Comparison of ENCODE assay signal across 8 cellular contexts in genomic region chr6:6546318-6547110, GRCh38. TPM values are rescaled to one million over a fixed set of nuclear protein-coding genes. Genes with fewer than 3 reads are reported as not detected.
A peak's percentile ranks its signal among the peaks of the same experiment; 100 is the strongest.
DNase-seq lines count a peak whose midpoint lies in the region; ATAC-seq and TF ChIP-seq lines count a peak whose summit lies in the region.

No MANE protein-coding gene starts in this region.

- H3K9me3 Mint-ChIP-seq in mesothelial cell of epicardium = peaks cover 7% of the 10 kb centered on the region

- H3K79me2 ChIP-seq in DND-41 (ENCODE audit: insufficient read depth, low read length) = no peaks in the 10 kb centered on the region

- ATAC-seq in DND-41 (ENCODE audit: insufficient read depth, low read depth) (peak; percentile 34), GM21390 (IDR thresholded peaks at IDR 0.05; ENCODE audit: unreplicated experiment) (peak; percentile 45)

- H3K27me3 ChIP-seq in DND-41 (ENCODE audit: insufficient read depth, low read length, poor library complexity) (peaks cover 5% of the 10 kb centered on the region), HUES48 (ENCODE audit: control insufficient read depth, insufficient read depth, low read length) (peaks cover 21% of the 10 kb centered on the region), endocrine pancreas (ENCODE audit: control insufficient read depth, insufficient read depth, low read length) (peaks cover 3% of the 10 kb centered on the region), thyroid gland (peaks cover 8% of the 10 kb centered on the region)

- no peaks in the 10 kb centered on the region for H3K36me3 ChIP-seq in DND-41 (ENCODE audit: insufficient read depth, low read length)
- H3K36me3 ChIP-seq in HUES48 (ENCODE audit: control insufficient read depth, insufficient read depth, low read length) = no peaks in the 10 kb centered on the region
- H3K36me3 ChIP-seq in endocrine pancreas (ENCODE audit: control insufficient read depth, insufficient read depth, low read length) = no peaks in the 10 kb centered on the region
- H3K36me3 ChIP-seq in thyroid gland = no peaks in the 10 kb centered on the region

- H3K27me3 Mint-ChIP-seq in mesothelial cell of epicardium (ENCODE audit: low read depth) = peaks cover 69% of the 10 kb centered on the region

- no peak overlapping the region for H3K27ac Mint-ChIP-seq in mesothelial cell of epicardium

- H3K4me1 ChIP-seq in DND-41 (ENCODE audit: insufficient read depth, low read length) (no peaks in the 10 kb centered on the region), HUES48 (ENCODE audit: control insufficient read depth, insufficient read depth, low read length) (peaks cover 11% of the 10 kb centered on the region; the same call in 1 of the 2 replicates), endocrine pancreas (ENCODE audit: control insufficient read depth, insufficient read depth, low read length) (no peaks in the 10 kb centered on the region), thyroid gland (peaks cover 9 to 12% of the 10 kb centered on the region in 2 donors)

- TF ChIP-seq POLR2A in thyroid gland (IDR thresholded peaks at IDR 0.05) = no peak

- intact Hi-C loops in thyroid gland (cut with DNase I) = loop anchor here (5.0 to 10.0 kb wide), 2 partner anchors 489 to 1402 kb away; no protein-coding TSS in a partner anchor

- 2 to 3% methylated on average over 23 to 44 of the region's 64 CpGs for WGBS in thyroid gland, 2 donors

- TF ChIP-seq CTCF in DND-41 (IDR thresholded peaks at IDR 0.05; ENCODE audit: borderline replicate concordance, extremely low read depth, low read length, poor library complexity, severe bottlenecking) (no peak), mesothelial cell of epicardium (IDR thresholded peaks at IDR 0.05; ENCODE audit: unreplicated experiment) (no peak), thyroid gland (IDR thresholded peaks at IDR 0.05) (no peak)

- DNase-seq in DND-41 (no peak), mesothelial cell of epicardium (ENCODE audit: low spot score in 2 of 2, unreplicated experiment in 2 of 2) (peak in 1 of 2 experiments; percentile 63), thyroid gland (peak; percentile 35 to 38), Kasumi-1 (lab: John Stamatoyannopoulos, UW) (no peak)
- peak; percentile 15 for DNase-seq in activated CD4-positive, alpha-beta T cell treated with anti-CD3 and anti-CD28 coated beads for 48 hours

- H3K9me3 ChIP-seq in DND-41 (ENCODE audit: insufficient read depth, low read length, severe bottlenecking) (no peaks in the 10 kb centered on the region), HUES48 (ENCODE audit: control insufficient read depth, insufficient read depth, low read length) (no peaks in the 10 kb centered on the region), endocrine pancreas (ENCODE audit: control insufficient read depth, low read length) (no peaks in the 10 kb centered on the region), thyroid gland (no peaks in the 10 kb centered on the region)

- H4K20me1 ChIP-seq in DND-41 (ENCODE audit: insufficient read depth, low read length) = no peaks in the 10 kb centered on the region

- H3K27ac ChIP-seq in DND-41 (ENCODE audit: low read length) (no peak overlapping the region), HUES48 (ENCODE audit: low read depth, low read length) (no peak overlapping the region), thyroid gland (no peak overlapping the region)

- H3K4me2 ChIP-seq in DND-41 (ENCODE audit: insufficient read depth, low read length) = no peak overlapping the region

- H3K4me3 Mint-ChIP-seq in mesothelial cell of epicardium = peak overlapping the region; percentile 68

- H3K36me3 Mint-ChIP-seq in mesothelial cell of epicardium = no peaks in the 10 kb centered on the region

- no peak overlapping the region for H2AFZ ChIP-seq in DND-41 (ENCODE audit: low read depth, low read length)

- H3K9ac ChIP-seq in DND-41 (ENCODE audit: low read depth, low read length) (no peak overlapping the region), HUES48 (ENCODE audit: low read depth, low read length) (peak overlapping the region; percentile 60), endocrine pancreas (ENCODE audit: control insufficient read depth, insufficient read depth, low read length) (peak overlapping the region; percentile 54)

- peaks cover 14% of the 10 kb centered on the region for H3K4me1 Mint-ChIP-seq in mesothelial cell of epicardium

- H3K4me3 ChIP-seq in DND-41 (ENCODE audit: low read depth in 1 of 2, low read length in 2 of 2) (no peak overlapping the region), HUES48 (ENCODE audit: low read depth, low read length) (peak overlapping the region; percentile 63), endocrine pancreas (ENCODE audit: control insufficient read depth, insufficient read depth, low read length) (no peak overlapping the region), thyroid gland (replicated peaks in 1 of 3) (peak overlapping the region in 2 of 3 donors; percentile 1 to 25)

RNA-seq across cellular contexts. Expression of gene LY86, which starts 42.0 kb away (rescaled TPM):
- total RNA-seq in mesothelial cell of epicardium (not detected in 3 replicates), thyroid gland (1 to 10 TPM in 2 of 4 donors, not detected in 2; 1.2 to 2.8 TPM)

Comparison
In these comparisons a context has a peak if more than half of its experiments do, and no peak if none do; other contexts are left out.
1. DNase-seq: peak in activated CD4-positive, alpha-beta T cell treated with anti-CD3 and anti-CD28 coated beads for 48 hours (single experiment) and thyroid gland (2 of 2); none in DND-41 (single experiment) and Kasumi-1 (0 of 2).
2. H3K4me3 ChIP-seq: peak in HUES48 (single experiment) and thyroid gland (2 of 3); none in DND-41 (0 of 2) and endocrine pancreas (single experiment).